Comparison of ENCODE assay signal across 2 cellular contexts in genomic region chr17:18921485-18921884, GRCh38.
TF ChIP-seq lines count a peak whose summit lies in the region.

No MANE protein-coding gene starts in this region.

TF ChIP-seq in A549, 52 proteins besides CTCF, POLR2A, EP300 and RAD21 (continued from another document):
- TF ChIP-seq E2F6 (IDR thresholded peaks at IDR 0.05; ENCODE audit: borderline replicate concordance, low read depth) (no peak), HOXA7 (CRISPR knock-in tag; IDR thresholded peaks at IDR 0.05) (no peak)

TF ChIP-seq in SK-N-SH treated with all-trans-retinoic acid at 6 μM for 48 hours, 23 proteins besides CTCF, POLR2A, EP300 and RAD21 (continued from another document):
- TF ChIP-seq PATZ1 (CRISPR knock-in tag; IDR thresholded peaks at IDR 0.05; ENCODE audit: borderline replicate concordance) (no peak), TCF4 (CRISPR knock-in tag; IDR thresholded peaks at IDR 0.05; ENCODE audit: borderline replicate concordance) (no peak), ZNF565 (CRISPR knock-in tag; conservative IDR thresholded peaks at IDR 0.05; ENCODE audit: low read depth) (no peak), GLIS3 (CRISPR knock-in tag; IDR thresholded peaks at IDR 0.05) (no peak)
